In genomic region chr2:124883595-124883994, GRCh38 we compare ENCODE assay signal across 28 cellular contexts.
"Had no signal": no experiment of that assay in that cellular context is flagged by ENCODE, and none has a peak within 500 bp of the region (broad histone marks: within the 10 kb centered on the region; RNA-seq: fewer than 3 reads in every experiment).

No MANE protein-coding gene starts in this region.

- FAIRE-seq: colon, endometrium, endothelial cell of umbilical vein, frontal cortex had no signal

- H3K27me3 ChIP-seq: colonic mucosa, dorsolateral prefrontal cortex, esophagus muscularis mucosa, esophagus squamous epithelium, foreskin keratinocyte, gastrocnemius medialis, gastroesophageal sphincter, heart left ventricle, heart right ventricle had no signal

- DNase-seq: colonic mucosa; cortex of kidney; dermis blood vessel endothelial cell; dorsolateral prefrontal cortex; effector CD4-positive, alpha-beta T cell; effector CD8-positive, alpha-beta T cell; effector memory CD4-positive, alpha-beta T cell; effector memory CD8-positive, alpha-beta T cell; erythroblast; esophagus squamous epithelium; foreskin fibroblast; foreskin keratinocyte; foreskin melanocyte; gastrocnemius medialis; glutamatergic neuron; head of caudate nucleus; heart left ventricle; heart right ventricle had no signal

- H3K9me3 ChIP-seq: colonic mucosa, esophagus muscularis mucosa, esophagus squamous epithelium, gastrocnemius medialis, gastroesophageal sphincter, heart left ventricle, heart right ventricle had no signal

- H3K27me3 Mint-ChIP-seq: dendritic cell treated with granulocyte-macrophage colony-stimulating factor and Interleukin-4, amounts not matched to agents 40 ng/mL and 50 ng/mL, for 4 days; effector memory CD8-positive, alpha-beta T cell had no signal

- H3K27ac ChIP-seq: colonic mucosa, coronary artery, dorsolateral prefrontal cortex, epithelial cell of prostate, esophagus muscularis mucosa, esophagus squamous epithelium, foreskin keratinocyte, gastrocnemius medialis, gastroesophageal sphincter, heart left ventricle, heart right ventricle had no signal

- H3K36me3 ChIP-seq: colonic mucosa, esophagus muscularis mucosa, esophagus squamous epithelium, gastrocnemius medialis, gastroesophageal sphincter, heart left ventricle, heart right ventricle had no signal

- H3K4me3 Mint-ChIP-seq: dendritic cell treated with granulocyte-macrophage colony-stimulating factor and Interleukin-4, amounts not matched to agents 40 ng/mL and 50 ng/mL, for 4 days; effector memory CD8-positive, alpha-beta T cell had no signal

- H3K4me3 ChIP-seq: colonic mucosa, coronary artery, dorsolateral prefrontal cortex, esophagus muscularis mucosa, esophagus squamous epithelium, gastrocnemius medialis, gastroesophageal sphincter, heart left ventricle, heart right ventricle had no signal

- H3K27ac Mint-ChIP-seq: dendritic cell treated with granulocyte-macrophage colony-stimulating factor and Interleukin-4, amounts not matched to agents 40 ng/mL and 50 ng/mL, for 4 days; effector memory CD8-positive, alpha-beta T cell had no signal

- H3K4me1 ChIP-seq: colonic mucosa, esophagus muscularis mucosa, esophagus squamous epithelium, foreskin keratinocyte, gastrocnemius medialis, gastroesophageal sphincter, heart left ventricle, heart right ventricle had no signal

- H3K9me3 Mint-ChIP-seq: dendritic cell treated with granulocyte-macrophage colony-stimulating factor and Interleukin-4, amounts not matched to agents 40 ng/mL and 50 ng/mL, for 4 days had no signal

- ATAC-seq: effector memory CD8-positive, alpha-beta T cell; esophagus mucosa; foreskin keratinocyte; gastrocnemius medialis; gastroesophageal sphincter; heart right ventricle had no signal
